Comparison of ENCODE assay signal across 7 cellular contexts in genomic region chr1:226653311-226653921, GRCh38.
DNase-seq lines count a peak whose midpoint lies in the region; ATAC-seq and TF ChIP-seq lines count a peak whose summit lies in the region.

No MANE protein-coding gene starts in this region.

- H3K36me3 Mint-ChIP-seq in nephron (ENCODE audit: low read depth), result no peaks in the 10 kb centered on the region

- no peak overlapping the region for H3K4me3 Mint-ChIP-seq in nephron

- no peaks in the 10 kb centered on the region for H3K9me3 Mint-ChIP-seq in nephron

- peak overlapping the region in 2 of 3 experiments; percentile 92 for H3K27ac Mint-ChIP-seq in nephron

- H3K27me3 Mint-ChIP-seq in nephron (ENCODE audit: low read depth), result peaks cover 6% of the 10 kb centered on the region

- H3K4me1 Mint-ChIP-seq in nephron, result peaks cover 61% of the 10 kb centered on the region

- TF ChIP-seq CTCF in nephron (IDR thresholded peaks at IDR 0.05; ENCODE audit: unreplicated experiment in 3 of 3), result no peak

- ATAC-seq in GM19455 (IDR thresholded peaks at IDR 0.05; ENCODE audit: unreplicated experiment), result peak; percentile 84
- ATAC-seq in HG03139 (IDR thresholded peaks at IDR 0.05; ENCODE audit: unreplicated experiment), result peak; percentile 58

- peak; percentile 52 for DNase-seq in activated CD8-positive, alpha-beta memory T cell treated with anti-CD3 and anti-CD28 coated beads, Interleukin-2, amount 50 U/mL, for 4 hours
- DNase-seq in CD1c-positive myeloid dendritic cell (ENCODE audit: extremely low spot score), result no peak
- DNase-seq in hepatic stellate cell (ENCODE audit: low spot score), result no peak
- no peak for DNase-seq in germinal center (ENCODE audit: low spot score)
